In the genomic region with DNA sequence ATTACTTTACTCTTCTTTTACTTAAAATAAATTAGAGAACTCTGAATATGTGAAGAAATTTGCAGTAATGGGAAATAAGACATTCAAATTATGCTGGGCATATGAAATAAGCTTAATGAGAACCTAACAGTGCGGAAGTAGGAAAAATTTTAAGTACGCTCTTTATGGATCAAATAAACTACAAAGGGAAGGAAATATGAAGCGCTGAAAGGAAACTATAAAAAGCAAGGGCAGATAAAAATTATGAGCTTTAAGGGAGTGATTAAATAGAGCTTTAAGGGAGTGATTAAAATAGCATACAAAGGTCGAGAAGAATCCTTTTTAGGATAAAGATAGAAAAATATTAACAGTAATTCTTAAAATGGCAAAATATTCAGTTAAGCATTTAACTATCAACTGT, we compare ENCODE assay signal across 27 cellular contexts.
"Had no signal": no experiment of that assay in that cellular context is flagged by ENCODE, and none has a peak within 500 bp of the region (broad histone marks: within the 10 kb centered on the region; RNA-seq: fewer than 3 reads in every experiment).

No MANE protein-coding gene starts in this region.

- DNase-seq: activated B cell treated with CpG ODN at 0.5 μM for 24 hours; activated CD4-positive, alpha-beta memory T cell treated with anti-CD3 and anti-CD28 coated beads, Interleukin-2, amount 10 ng/mL, durations not matched to agents 7 days and 5 days; activated CD4-positive, alpha-beta T cell treated with anti-CD3 and anti-CD28 coated beads, Interleukin-2, amount 10 ng/mL, durations not matched to agents 24 days and 14 days; activated CD4-positive, alpha-beta T cell treated with anti-CD3 and anti-CD28 coated beads, Interleukin-2, amount 50 U/mL, for 4 hours; activated CD8-positive, alpha-beta memory T cell treated with anti-CD3 and anti-CD28 coated beads, Interleukin-2, amount 50 U/mL, for 48 hours; activated gamma-delta T cell; activated naive CD4-positive, alpha-beta T cell; activated naive CD4-positive, alpha-beta T cell treated with anti-CD3 and anti-CD28 coated beads, Interleukin-2, amount 10 ng/mL, durations not matched to agents 7 days and 5 days; activated naive CD8-positive, alpha-beta T cell treated with anti-CD3 and anti-CD28 coated beads, Interleukin-2, amount 10 ng/mL, durations not matched to agents 7 days and 5 days; activated T-cell treated with anti-CD3 and anti-CD28 coated beads for 4 hours; activated T-cell treated with anti-CD3 and anti-CD28 coated beads, Interleukin-2, amount 50 U/mL, for 24 hours; activated T-cell treated with anti-CD3 and anti-CD28 coated beads, Interleukin-2, amount 50 U/mL, for 72 hours; central memory CD4-positive, alpha-beta T cell; cerebellar nuclear complex; dermis blood vessel endothelial cell; effector CD4-positive, alpha-beta T cell; foreskin melanocyte; heart right ventricle; T-helper 1 cell; T-helper 17 cell; T1000; WERI-Rb-1 had no signal

- H3K27ac ChIP-seq: ascending aorta, breast epithelium, cardiac muscle cell, coronary artery, gastroesophageal sphincter, heart right ventricle, WERI-Rb-1 had no signal

- H3K4me3 ChIP-seq: ascending aorta, breast epithelium, cardiac muscle cell, coronary artery, gastroesophageal sphincter, heart right ventricle had no signal

- H3K9me3 ChIP-seq: ascending aorta, breast epithelium had no signal

- H3K27me3 ChIP-seq: ascending aorta, breast epithelium, cardiac muscle cell, gastroesophageal sphincter, heart right ventricle had no signal

- H3K4me1 ChIP-seq: breast epithelium, gastroesophageal sphincter had no signal

- H3K36me3 ChIP-seq: ascending aorta, breast epithelium, cardiac muscle cell, gastroesophageal sphincter, heart right ventricle, WERI-Rb-1 had no signal
